Comparison of ENCODE assay signal across 35 cellular contexts in the genomic region with DNA sequence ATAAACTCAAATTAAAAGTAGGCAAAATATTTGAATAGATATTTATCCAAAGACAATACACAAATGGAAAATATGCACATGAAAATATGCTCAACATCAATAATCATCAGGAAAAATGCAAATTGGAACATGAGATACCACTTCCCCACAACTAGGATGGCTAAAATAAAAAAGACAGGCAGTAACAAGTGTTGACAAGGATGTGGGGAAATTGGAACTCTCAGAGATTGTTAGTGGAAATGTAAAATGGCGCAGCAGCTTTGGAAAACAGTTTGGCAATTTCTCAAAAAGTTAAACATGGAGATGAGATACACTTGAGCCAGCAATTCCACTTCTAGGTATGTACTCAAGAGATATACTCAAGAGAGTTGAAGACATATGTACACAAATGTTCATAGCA.
"Had no signal": no experiment of that assay in that cellular context is flagged by ENCODE, and none has a peak within 500 bp of the region (broad histone marks: within the 10 kb centered on the region; RNA-seq: fewer than 3 reads in every experiment).

No MANE protein-coding gene starts in this region.

- H3K4me3 ChIP-seq: MG63 had no signal

- H3K4me2 ChIP-seq: KMS-11 had no signal

- DNase-seq: Karpas-422, Kasumi-1, KG1, MG63, MM.1S, MV-4-11, NCI-H1048, NCI-H1092, NCI-H1092 treated with DMSO at 0.1 percent for 48 hours, NCI-H1105, NCI-H1105 treated with DMSO at 0.1 percent for 48 hours, NCI-H1417, NCI-H1417 treated with DMSO at 0.1 percent for 48 hours, NCI-H1436, NCI-H1436 treated with DMSO at 0.1 percent for 48 hours, NCI-H146, NCI-H1694, NCI-H1694 treated with DMSO at 0.1 percent for 48 hours, NCI-H187 treated with DMSO at 0.1 percent for 48 hours, NCI-H1930, NCI-H2029, NCI-H2029 treated with DMSO at 0.1 percent for 48 hours, NCI-H2081, NCI-H2081 treated with DMSO at 0.1 percent for 48 hours, NCI-H2107, NCI-H2171, NCI-H2171 treated with DMSO at 0.1 percent for 48 hours, NCI-H2227 treated with DMSO at 0.1 percent for 48 hours, NCI-H226, NCI-H345, NCI-H446, NCI-H446 treated with DMSO at 0.1 percent for 48 hours, NCI-H510A, NCI-H510A treated with DMSO at 0.1 percent for 48 hours had no signal

- H3K27ac ChIP-seq: KMS-11 had no signal

- H3K27me3 ChIP-seq: MG63 had no signal

- H3K9ac ChIP-seq: KMS-11 had no signal
